33 cellular contexts compared by ENCODE assay signal in genomic region chr17:61543786-61544415, GRCh38. TPM values are rescaled to one million over a fixed set of nuclear protein-coding genes. Genes with fewer than 3 reads are reported as not detected.
"Had no signal": no experiment of that assay in that cellular context is flagged by ENCODE, and none has a peak within 500 bp of the region (broad histone marks: within the 10 kb centered on the region; RNA-seq: fewer than 3 reads in every experiment).

No MANE protein-coding gene starts in this region.

- H3K36me3 Mint-ChIP-seq: stimulated activated effector memory CD8-positive, alpha-beta T cell treated with anti-CD3 and anti-CD28 coated beads, Interleukin-12 subunit alpha, Interleukin-12 subunit beta, amount 100 ng/mL, for 72 hours; stimulated activated memory B cell treated with anti-CD40 and anti-IgM and Interleukin-4, amounts not matched to agents 10 μg/mL and 1 μg/mL and 100 μg/mL, for 72 hours; stimulated activated naive B cell treated with anti-CD40 and anti-IgM and Interleukin-4, amounts not matched to agents 10 μg/mL and 1 μg/mL and 100 μg/mL, for 72 hours had no signal

- H3K27ac Mint-ChIP-seq: stimulated activated effector memory CD8-positive, alpha-beta T cell treated with anti-CD3 and anti-CD28 coated beads, Interleukin-12 subunit alpha, Interleukin-12 subunit beta, amount 100 ng/mL, for 72 hours; stimulated activated memory B cell treated with anti-CD40 and anti-IgM and Interleukin-4, amounts not matched to agents 10 μg/mL and 1 μg/mL and 100 μg/mL, for 72 hours; stimulated activated naive B cell treated with anti-CD40 and anti-IgM and Interleukin-4, amounts not matched to agents 10 μg/mL and 1 μg/mL and 100 μg/mL, for 72 hours; stimulated activated naive CD8-positive, alpha-beta T cell treated with anti-CD3 and anti-CD28 coated beads, Interleukin-15, amount 100 ng/mL, for 72 hours; stimulated activated naive CD8-positive, alpha-beta T cell treated with anti-CD3 and anti-CD28 coated beads, Interleukin-15, Interleukin-2, amounts not matched to agents 100 ng/mL and 50 ng/mL, for 24 hours; type B pancreatic cell had no signal

- DNase-seq: stimulated activated CD4-positive, alpha-beta T cell treated with anti-CD3 and anti-CD28 coated beads, Interleukin-1b, Interleukin-23, amount 100 ng/mL, for 48 hours; stimulated activated CD4-positive, alpha-beta T cell treated with anti-CD3 and anti-CD28 coated beads, Interleukin-2, amount 100 ng/mL, for 24 hours; stimulated activated CD4-positive, alpha-beta T cell treated with anti-CD3 and anti-CD28 coated beads, Interleukin-2, amount 100 ng/mL, for 48 hours; stimulated activated CD4-positive, alpha-beta T cell treated with anti-CD3 and anti-CD28 coated beads, Interleukin-4, amount 100 ng/mL, for 1 hour; stimulated activated CD4-positive, alpha-beta T cell treated with anti-CD3 and anti-CD28 coated beads, Interleukin-4, amount 100 ng/mL, for 24 hours; stimulated activated CD4-positive, alpha-beta T cell treated with anti-CD3 and anti-CD28 coated beads, Interleukin-4, amount 100 ng/mL, for 4 hours; stimulated activated CD8-positive, alpha-beta memory T cell treated with anti-CD3 and anti-CD28 coated beads, Interleukin-4, amount 100 ng/mL, for 48 hours; stimulated activated naive B cell treated with anti-CD40 and anti-IgM and Interleukin-4, amounts not matched to agents 10 μg/mL and 1 μg/mL and 100 μg/mL, for 72 hours; stimulated activated naive CD4-positive, alpha-beta T cell; stimulated activated naive CD4-positive, alpha-beta T cell treated with Interleukin-2 at 50 U/mL for 16 hours; stimulated activated naive CD8-positive, alpha-beta T cell treated with anti-CD3 and anti-CD28 coated beads, Interleukin-15, amount 100 ng/mL, for 72 hours; stimulated activated naive CD8-positive, alpha-beta T cell treated with anti-CD3 and anti-CD28 coated beads, Interleukin-15, Interleukin-2, amounts not matched to agents 100 U/mL and 50 U/mL, for 24 hours; stomach; substantia nigra; testis; thyroid gland; transverse colon; trophoblast cell; upper lobe of left lung; upper lobe of right lung; uterus had no signal

- H3K27me3 ChIP-seq: testis, thyroid gland, upper lobe of left lung, upper lobe of right lung, uterus, vagina had no signal

- H3K36me3 ChIP-seq: stomach, suprapubic skin, thoracic aorta, thyroid gland, tibial nerve, transverse colon, upper lobe of left lung, upper lobe of right lung, uterus, vagina had no signal

- H3K4me3 ChIP-seq: stomach, suprapubic skin, testis, thoracic aorta, thyroid gland, tibial nerve, transverse colon, upper lobe of left lung, upper lobe of right lung, uterus, vagina had no signal

- H3K9me3 ChIP-seq: suprapubic skin, testis, thyroid gland, uterus, vagina had no signal

- H3K4me3 Mint-ChIP-seq: stimulated activated effector memory CD8-positive, alpha-beta T cell treated with anti-CD3 and anti-CD28 coated beads, Interleukin-12 subunit alpha, Interleukin-12 subunit beta, amount 100 ng/mL, for 72 hours; stimulated activated memory B cell treated with anti-CD40 and anti-IgM and Interleukin-4, amounts not matched to agents 10 μg/mL and 1 μg/mL and 100 μg/mL, for 72 hours; stimulated activated naive B cell treated with anti-CD40 and anti-IgM and Interleukin-4, amounts not matched to agents 10 μg/mL and 1 μg/mL and 100 μg/mL, for 72 hours; stimulated activated naive CD8-positive, alpha-beta T cell treated with anti-CD3 and anti-CD28 coated beads, Interleukin-15, amount 100 ng/mL, for 72 hours; stimulated activated naive CD8-positive, alpha-beta T cell treated with anti-CD3 and anti-CD28 coated beads, Interleukin-15, Interleukin-2, amounts not matched to agents 100 ng/mL and 50 ng/mL, for 24 hours; type B pancreatic cell had no signal

- FAIRE-seq: urothelium cell line had no signal

- H3K4me1 Mint-ChIP-seq: stimulated activated effector memory CD8-positive, alpha-beta T cell treated with anti-CD3 and anti-CD28 coated beads, Interleukin-12 subunit alpha, Interleukin-12 subunit beta, amount 100 ng/mL, for 72 hours; stimulated activated memory B cell treated with anti-CD40 and anti-IgM and Interleukin-4, amounts not matched to agents 10 μg/mL and 1 μg/mL and 100 μg/mL, for 72 hours; stimulated activated naive B cell treated with anti-CD40 and anti-IgM and Interleukin-4, amounts not matched to agents 10 μg/mL and 1 μg/mL and 100 μg/mL, for 72 hours; stimulated activated naive CD8-positive, alpha-beta T cell treated with anti-CD3 and anti-CD28 coated beads, Interleukin-15, amount 100 ng/mL, for 72 hours had no signal

- H3K9me3 Mint-ChIP-seq: stimulated activated effector memory CD8-positive, alpha-beta T cell treated with anti-CD3 and anti-CD28 coated beads, Interleukin-12 subunit alpha, Interleukin-12 subunit beta, amount 100 ng/mL, for 72 hours had no signal

- ATAC-seq: stimulated activated effector memory CD8-positive, alpha-beta T cell treated with anti-CD3 and anti-CD28 coated beads, Interleukin-12 subunit alpha, Interleukin-12 subunit beta, amount 100 ng/mL, for 72 hours; stimulated activated memory B cell treated with anti-CD40 and anti-IgM and Interleukin-4, amounts not matched to agents 10 μg/mL and 1 μg/mL and 100 μg/mL, for 72 hours; stimulated activated naive B cell treated with anti-CD40 and anti-IgM and Interleukin-4, amounts not matched to agents 10 μg/mL and 1 μg/mL and 100 μg/mL, for 72 hours; stimulated activated naive CD8-positive, alpha-beta T cell treated with anti-CD3 and anti-CD28 coated beads, Interleukin-15, amount 100 ng/mL, for 72 hours; stimulated activated naive CD8-positive, alpha-beta T cell treated with anti-CD3 and anti-CD28 coated beads, Interleukin-15, Interleukin-2, amounts not matched to agents 100 U/mL and 50 U/mL, for 24 hours; upper lobe of right lung had no signal

- H3K4me1 ChIP-seq: stomach, suprapubic skin, testis, thyroid gland, tibial nerve, transverse colon, upper lobe of left lung, upper lobe of right lung, uterus, vagina had no signal

- H3K27ac ChIP-seq: stomach, suprapubic skin, testis, thoracic aorta, thyroid gland, tibial nerve, transverse colon, upper lobe of left lung, upper lobe of right lung, uterus, vagina had no signal

RNA-seq across cellular contexts. Expression of gene NACA2, which starts 47.1 kb away (rescaled TPM):
- total RNA-seq: stomach, suprapubic skin, temporal lobe, thoracic aorta, thyroid gland, tibial nerve, transverse colon, upper lobe of left lung, upper lobe of right lung, ureter, urinary bladder, uterus, vagina had no signal
- polyA plus RNA-seq: urinary bladder had no signal
